16 cellular contexts compared by ENCODE assay signal in genomic region chr16:25692307-25692706, GRCh38. TPM values are rescaled to one million over a fixed set of nuclear protein-coding genes. Genes with fewer than 3 reads are reported as not detected.
DNase-seq lines count a peak whose midpoint lies in the region; FAIRE-seq and TF ChIP-seq lines count a peak whose summit lies in the region.
"Had no signal": no experiment of that assay in that cellular context is flagged by ENCODE, and none has a peak within 500 bp of the region (broad histone marks: within the 10 kb centered on the region; RNA-seq: fewer than 3 reads in every experiment).

No MANE protein-coding gene starts in this region.

- no peaks in the 10 kb centered on the region for H3K4me1 Mint-ChIP-seq in MCF 10A (ENCODE audit: insufficient read depth, unreplicated experiment)
- peaks cover 3 to 16% (median 9%) of the 10 kb centered on the region in 3 donors for H3K4me1 Mint-ChIP-seq in CD8-positive, alpha-beta memory T cell

- DNase-seq in breast epithelium (ENCODE audit: low spot score in 2 of 2) (no peak), MCF 10A (ENCODE audit: unreplicated experiment) (no peak), NCI-H69 (lab: John Stamatoyannopoulos, UW) (peak; percentile 17), iPS DF 6.9 (ENCODE audit: low read depth, low spot score) (no peak), hippocampal formation (lab: John Stamatoyannopoulos, UW) (no peak), small intestine (no peak)
- no peak for DNase-seq in CD8-positive, alpha-beta memory T cell
- DNase-seq: activated CD8-positive, alpha-beta memory T cell treated with anti-CD3 and anti-CD28 coated beads, Interleukin-2, amount 50 U/mL, for 48 hours; dermis blood vessel endothelial cell; GF-D8; NCI-H446; SHP77 had no signal

- peaks cover 0 to 5% of the 10 kb centered on the region in 2 donors for H3K4me1 ChIP-seq in breast epithelium
- H3K4me1 ChIP-seq in iPS DF 6.9 (ENCODE audit: control insufficient read depth, insufficient read depth, low read length) = 0 out of 2 replicates have a peak, but pooled peaks cover 1% of the 10 kb centered on the region
- H3K4me1 ChIP-seq in urinary bladder (ENCODE audit: insufficient read depth) = no peaks in the 10 kb centered on the region
- H3K4me1 ChIP-seq in CD8-positive, alpha-beta memory T cell (ENCODE audit: insufficient read depth, low read length) = no peaks in the 10 kb centered on the region
- no peaks in the 10 kb centered on the region for H3K4me1 ChIP-seq in small intestine (ENCODE audit: control insufficient read depth in 2 of 2, insufficient read depth in 1 of 2, low read depth in 1 of 2, low read length in 1 of 2)

- no peak for TF ChIP-seq POLR2A in breast epithelium (IDR thresholded peaks at IDR 0.05)

- H3K27me3 ChIP-seq in breast epithelium (peaks cover 5 to 55% of the 10 kb centered on the region in 2 donors), iPS DF 6.9 (ENCODE audit: control insufficient read depth, insufficient read depth, low read length) (peaks cover 9% of the 10 kb centered on the region), small intestine (ENCODE audit: control insufficient read depth in 2 of 2, insufficient read depth in 2 of 2, low read length in 2 of 2) (peaks cover 13 to 22% of the 10 kb centered on the region in 2 donors)
- H3K27me3 ChIP-seq in CD8-positive, alpha-beta memory T cell (ENCODE audit: insufficient read depth, low read length, poor library complexity, severe bottlenecking) = no peaks in the 10 kb centered on the region

- POLR2A ChIA-PET in MCF 10A (lab: Yijun Ruan, JAX) = no interaction called here
- POLR2A ChIA-PET in CD8-positive, alpha-beta memory T cell (lab: Charles Lee) = no interaction called here

- WGBS in iPS DF 6.9 (ENCODE audit: insufficient coverage, insufficient read length) = no CpG with 5 or more reads among the region's 61 CpGs
- WGBS in urinary bladder = under 1% methylated on average over 61 of the region's 61 CpGs
- WGBS in small intestine, 3 donors = 1 to 3% (median 1%) methylated on average over 19 to 61 of the region's 61 CpGs

- peak overlapping the region in 2 of 3 donors; percentile 51 to 69 for H3K4me3 ChIP-seq in breast epithelium
- H3K4me3 ChIP-seq in iPS DF 6.9 (ENCODE audit: low read length) = peak overlapping the region; percentile 79
- peak overlapping the region; percentile 36 for H3K4me3 ChIP-seq in urinary bladder (ENCODE audit: low read depth, low read length)
- H3K4me3 ChIP-seq in CD8-positive, alpha-beta memory T cell (ENCODE audit: low read length) = no peak overlapping the region
- H3K4me3 ChIP-seq in small intestine (ENCODE audit: low read depth in 1 of 2, low read length in 2 of 2) = peak overlapping the region in 1 of 2 donors; percentile 52

- no peaks in the 10 kb centered on the region for H3K36me3 ChIP-seq in breast epithelium
- H3K36me3 ChIP-seq in iPS DF 6.9 (ENCODE audit: control insufficient read depth, insufficient read depth, low read length) = no peaks in the 10 kb centered on the region
- H3K36me3 ChIP-seq in urinary bladder (ENCODE audit: insufficient read depth) = no peaks in the 10 kb centered on the region
- H3K36me3 ChIP-seq in CD8-positive, alpha-beta memory T cell (ENCODE audit: insufficient read depth, low read length) = no peaks in the 10 kb centered on the region
- H3K36me3 ChIP-seq in small intestine (ENCODE audit: control insufficient read depth in 2 of 2, insufficient read depth in 2 of 2, low read length in 2 of 2) = no peaks in the 10 kb centered on the region

- peaks cover 46% of the 10 kb centered on the region for H3K9me3 Mint-ChIP-seq in MCF 10A (ENCODE audit: unreplicated experiment)
- H3K9me3 Mint-ChIP-seq in CD8-positive, alpha-beta memory T cell = no peaks in the 10 kb centered on the region

- H3K36me3 Mint-ChIP-seq in MCF 10A (ENCODE audit: insufficient read depth, unreplicated experiment) = no peaks in the 10 kb centered on the region
- H3K36me3 Mint-ChIP-seq in CD8-positive, alpha-beta memory T cell = no peaks in the 10 kb centered on the region

- H3K9me3 ChIP-seq in breast epithelium (no peaks in the 10 kb centered on the region), iPS DF 6.9 (ENCODE audit: control insufficient read depth, insufficient read depth, low read length) (no peaks in the 10 kb centered on the region), small intestine (ENCODE audit: control insufficient read depth, low read depth) (no peaks in the 10 kb centered on the region)
- no peaks in the 10 kb centered on the region for H3K9me3 ChIP-seq in CD8-positive, alpha-beta memory T cell (ENCODE audit: low read length)

- CTCF ChIA-PET in MCF 10A (lab: Yijun Ruan, JAX) = no interaction called here
- CTCF ChIA-PET in CD8-positive, alpha-beta memory T cell (lab: Charles Lee) = no interaction called here

- TF ChIP-seq CTCF in breast epithelium (IDR thresholded peaks at IDR 0.05) (no peak), MCF 10A (IDR thresholded peaks at IDR 0.05; ENCODE audit: unreplicated experiment) (no peak)

- no peaks in the 10 kb centered on the region for H3K27me3 Mint-ChIP-seq in MCF 10A (ENCODE audit: insufficient read depth, unreplicated experiment)
- peaks cover 28 to 69% of the 10 kb centered on the region in 2 donors for H3K27me3 Mint-ChIP-seq in CD8-positive, alpha-beta memory T cell

- H3K27ac Mint-ChIP-seq in MCF 10A (ENCODE audit: low read depth, unreplicated experiment) = no peak overlapping the region
- H3K27ac Mint-ChIP-seq in CD8-positive, alpha-beta memory T cell = no peak overlapping the region

- H3K4me3 Mint-ChIP-seq in MCF 10A (ENCODE audit: unreplicated experiment) = no peak overlapping the region
- H3K4me3 Mint-ChIP-seq in CD8-positive, alpha-beta memory T cell = no peak overlapping the region

- BruUV-seq in MCF 10A (replicated peaks; lab: Mats Ljungman, UMichigan) = no TSS peak

- H3K27ac ChIP-seq in breast epithelium (no peak overlapping the region), iPS DF 6.9 (ENCODE audit: low read length) (no peak overlapping the region), urinary bladder (ENCODE audit: low read depth) (no peak overlapping the region), small intestine (ENCODE audit: low read depth in 1 of 2, low read length in 1 of 2) (no peak overlapping the region)
- no peak overlapping the region for H3K27ac ChIP-seq in CD8-positive, alpha-beta memory T cell (ENCODE audit: low read depth, low read length)

- intact Hi-C loops in breast epithelium (cut with DNase I; ENCODE audit: low total_unique reads) = no loop called here
- intact Hi-C loops in MCF 10A (cut with micrococcal nuclease) = no loop called here

- FAIRE-seq in small intestine (lab: Jason Lieb, UNC) = no peak
- FAIRE-seq: frontal cortex had no signal

RNA-seq across cellular contexts. Expression of gene HS3ST4, which starts 0.5 kb away (rescaled TPM):
- total RNA-seq in breast epithelium (1 to 10 TPM in 1 of 3 donors, under 1 TPM in 1, not detected in 1; 0.66 to 3.4 TPM), MCF 10A (2022) (not detected in 2 replicates), urinary bladder (1.3 TPM)
- polyA plus RNA-seq in urinary bladder (0.19 TPM), small intestine (under 1 TPM in 1 of 3 donors, not detected in 2; 0.04 TPM)
- total RNA-seq in CD8-positive, alpha-beta memory T cell = not detected
- polyA plus RNA-seq in CD8-positive, alpha-beta memory T cell = not detected
- total RNA-seq: dermis blood vessel endothelial cell, liver, omental fat pad had no signal
- polyA plus RNA-seq: liver had no signal
